Comparison of ENCODE assay signal across 12 cellular contexts in the genomic region with DNA sequence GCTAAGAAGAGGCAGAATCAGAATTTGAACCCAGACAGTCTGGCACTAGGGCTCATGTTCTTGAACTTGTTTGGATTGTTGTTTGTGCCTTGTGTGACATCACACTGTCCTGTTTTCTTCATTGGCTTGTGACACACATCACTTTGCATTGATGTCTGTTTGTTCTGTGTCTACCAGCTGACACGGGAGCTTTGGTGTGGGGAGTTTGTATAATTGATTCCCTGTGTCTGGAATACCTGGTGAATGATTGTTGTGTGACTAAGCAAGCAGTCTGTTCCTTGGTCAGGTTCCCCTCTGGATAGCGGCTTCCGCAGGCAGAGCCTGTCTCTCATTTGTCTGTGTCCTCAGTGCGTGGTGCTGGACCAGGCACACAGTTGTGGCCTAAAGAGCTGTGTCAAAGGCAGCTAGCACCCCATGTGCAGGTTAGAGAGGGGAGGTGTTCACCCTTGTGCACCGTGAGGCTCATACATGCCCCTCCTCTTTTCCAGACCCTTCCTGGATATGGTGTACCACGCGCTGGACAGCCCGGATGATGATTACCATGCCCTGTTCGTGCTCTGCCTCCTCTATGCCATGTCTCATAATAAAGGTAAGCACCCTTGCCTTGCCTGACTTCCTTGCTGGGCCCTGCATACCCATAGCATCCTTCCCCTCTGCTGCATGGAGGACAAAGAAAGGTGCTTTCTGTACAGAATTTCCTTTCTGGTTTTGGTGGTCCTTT.
A peak's percentile ranks its signal among the peaks of the same experiment; 100 is the strongest.
DNase-seq lines count a peak whose midpoint lies in the region; ATAC-seq, FAIRE-seq and TF ChIP-seq lines count a peak whose summit lies in the region.
"Had no signal": no experiment of that assay in that cellular context is flagged by ENCODE, and none has a peak within 500 bp of the region (broad histone marks: within the 10 kb centered on the region; RNA-seq: fewer than 3 reads in every experiment).

No MANE protein-coding gene starts in this region.

- BruUV-seq in GM12878 (replicated peaks; lab: Mats Ljungman, UMichigan), result no TSS peak

- H3K4me1 ChIP-seq in left ventricle myocardium inferior (peaks cover 22% of the 10 kb centered on the region), GM12878 (ENCODE audit: control insufficient read depth, insufficient read depth, low read length) (peaks cover 15% of the 10 kb centered on the region)
- H3K4me1 ChIP-seq: body of pancreas had no signal

- no peak for TF ChIP-seq POLR2A in GM12878 (IDR thresholded peaks at IDR 0.05; ENCODE audit: low read depth, low read length)

- POLR2A ChIA-PET in GM12878 (lab: Charles Lee), result interaction anchor here (0.7 to 1.0 kb wide), 2 partner anchors 31 to 41 kb away, joined by 3 read pairs; no protein-coding TSS in a partner anchor

- ATAC-seq in HG03354 (IDR thresholded peaks at IDR 0.05; ENCODE audit: poor library complexity, severe bottlenecking, unreplicated experiment), result peak; percentile 16
- peak; percentile 73 for ATAC-seq in GM12878
- ATAC-seq in stimulated activated naive CD8-positive, alpha-beta T cell treated with anti-CD3 and anti-CD28 coated beads, Interleukin-15, amount 100 ng/mL, for 72 hours, result peak; percentile 73
- no peak for ATAC-seq in HG02571 (IDR thresholded peaks at IDR 0.05; ENCODE audit: unreplicated experiment)
- no peak for ATAC-seq in GM19397 (IDR thresholded peaks at IDR 0.05; ENCODE audit: unreplicated experiment)
- ATAC-seq: body of pancreas, T-cell had no signal

- RAD21 ChIA-PET in GM12878 (lab: Charles Lee; ENCODE audit: unreplicated experiment), result interaction anchor here (1.3 kb wide), 1 partner anchor 41 kb away, joined by 4 read pairs; no protein-coding TSS in a partner anchor

- no peak overlapping the region for H3K4me3 Mint-ChIP-seq in stimulated activated naive CD8-positive, alpha-beta T cell treated with anti-CD3 and anti-CD28 coated beads, Interleukin-15, amount 100 ng/mL, for 72 hours
- H3K4me3 Mint-ChIP-seq: B cell, T-cell had no signal

- peaks cover 32% of the 10 kb centered on the region for H3K9me3 ChIP-seq in left ventricle myocardium inferior (replicated peaks)
- H3K9me3 ChIP-seq in GM12878 (replicated peaks; ENCODE audit: control insufficient read depth, insufficient read depth, low read length), result peaks cover 5% of the 10 kb centered on the region

- H3K36me3 ChIP-seq in left ventricle myocardium inferior, result peaks cover 64% of the 10 kb centered on the region
- H3K36me3 ChIP-seq in GM12878 (ENCODE audit: control insufficient read depth in 2 of 2, insufficient read depth in 2 of 2, low read length in 1 of 2), result peaks cover 1 to 5% of the 10 kb centered on the region in 2 experiments; a peak in 3 of 4 replicates

- in situ Hi-C loops in GM12878 (cut with MboI), result no loop called here

- no peak for TF ChIP-seq RAD21 in GM12878 (IDR thresholded peaks at IDR 0.05; ENCODE audit: insufficient read depth, low read depth, low read length)

- DNase-seq in left ventricle myocardium inferior, result no peak
- DNase-seq in cardiac septum (ENCODE audit: low spot score), result no peak
- no peak for DNase-seq in GM12878 (ENCODE audit: low read depth, low spot score)
- no peak for DNase-seq in stimulated activated naive CD8-positive, alpha-beta T cell treated with anti-CD3 and anti-CD28 coated beads, Interleukin-15, amount 100 ng/mL, for 72 hours
- DNase-seq in mucosa of gallbladder (ENCODE audit: low spot score), result no peak
- DNase-seq: body of pancreas, Kasumi-1, T-cell had no signal

- no peak for TF ChIP-seq CTCF in left ventricle myocardium inferior (IDR thresholded peaks at IDR 0.05; ENCODE audit: borderline replicate concordance)
- TF ChIP-seq CTCF in GM12878 (IDR thresholded peaks at IDR 0.05 in 2 of 3, conservative IDR thresholded peaks at IDR 0.05 in 1 of 3; ENCODE audit: control insufficient read depth in 2 of 3, extremely low read depth in 1 of 3, insufficient read depth in 1 of 3, low read depth in 3 of 3, low read length in 3 of 3), result no peak

- CTCF ChIA-PET in GM12878 (lab: Yijun Ruan, JAX), result interaction anchor here (0.6 to 1.5 kb wide), 4 partner anchors 28 to 60 kb away, joined by 3 to 5 read pairs (median 3); no protein-coding TSS in a partner anchor

- H3K27me3 Mint-ChIP-seq in stimulated activated naive CD8-positive, alpha-beta T cell treated with anti-CD3 and anti-CD28 coated beads, Interleukin-15, amount 100 ng/mL, for 72 hours, result no peaks in the 10 kb centered on the region
- H3K27me3 Mint-ChIP-seq: B cell, T-cell had no signal

- H3K9ac ChIP-seq in GM12878 (ENCODE audit: control insufficient read depth, insufficient read depth, low read length), result no peak overlapping the region

- intact Hi-C loops in left ventricle myocardium inferior (cut with micrococcal nuclease), result no loop called here
- intact Hi-C loops in cardiac septum (cut with DNase I), result no loop called here
- intact Hi-C loops in GM12878 (cut with micrococcal nuclease; ENCODE audit: unreplicated experiment), result loop anchor here (1.0 kb wide), 1 partner anchor 60 kb away; no protein-coding TSS in a partner anchor

- WGBS in GM12878 (ENCODE audit: insufficient coverage, insufficient replicate concordance, low lambda C conversion rate, missing lambda C conversion rate), result 75% methylated on average over 9 of the region's 9 CpGs

- H3K9me3 Mint-ChIP-seq in stimulated activated naive CD8-positive, alpha-beta T cell treated with anti-CD3 and anti-CD28 coated beads, Interleukin-15, amount 100 ng/mL, for 72 hours, result peaks cover 17 to 34% of the 10 kb centered on the region in 2 donors

- no peak overlapping the region for H3K27ac Mint-ChIP-seq in stimulated activated naive CD8-positive, alpha-beta T cell treated with anti-CD3 and anti-CD28 coated beads, Interleukin-15, amount 100 ng/mL, for 72 hours
- H3K27ac Mint-ChIP-seq: B cell, T-cell had no signal

- H3K79me2 ChIP-seq in GM12878 (ENCODE audit: control insufficient read depth, insufficient read depth, low read length), result no peaks in the 10 kb centered on the region

- no peak overlapping the region for H3K4me3 ChIP-seq in left ventricle myocardium inferior
- no peak overlapping the region for H3K4me3 ChIP-seq in GM12878
- H3K4me3 ChIP-seq: body of pancreas had no signal

- H3K27me3 ChIP-seq in left ventricle myocardium inferior (ENCODE audit: low read depth), result no peaks in the 10 kb centered on the region
- no peaks in the 10 kb centered on the region for H3K27me3 ChIP-seq in GM12878 (replicated peaks in 1 of 2; ENCODE audit: control insufficient read depth in 2 of 2, insufficient read depth in 2 of 2, low read length in 1 of 2)
- H3K27me3 ChIP-seq: body of pancreas had no signal

- no peak for TF ChIP-seq EP300 in GM12878 (IDR thresholded peaks at IDR 0.05; ENCODE audit: borderline replicate concordance in 1 of 2, control insufficient read depth in 1 of 2, low read depth in 2 of 2, low read length in 2 of 2)

- FAIRE-seq in GM12878 (lab: Jason Lieb, UNC), result no peak

- peaks cover 10% of the 10 kb centered on the region for H3K4me1 Mint-ChIP-seq in stimulated activated naive CD8-positive, alpha-beta T cell treated with anti-CD3 and anti-CD28 coated beads, Interleukin-15, amount 100 ng/mL, for 72 hours
- H3K4me1 Mint-ChIP-seq: B cell, T-cell had no signal

- H4K20me1 ChIP-seq in GM12878 (ENCODE audit: control insufficient read depth, insufficient read depth), result no peaks in the 10 kb centered on the region

- H2AFZ ChIP-seq in GM12878 (ENCODE audit: control insufficient read depth, low read depth, low read length), result no peak overlapping the region

- SMC1A ChIA-PET in GM12878 (lab: Charles Lee; ENCODE audit: uncharacterized antibody, unreplicated experiment), result interaction anchor here (1.2 to 1.8 kb wide), 3 partner anchors 10 to 29 kb away, joined by 3 to 6 read pairs (median 4); no protein-coding TSS in a partner anchor

- H3K4me2 ChIP-seq in GM12878 (ENCODE audit: control insufficient read depth, insufficient read depth), result peak overlapping the region; percentile 11; the same call in 1 of the 2 replicates

- peak overlapping the region; percentile 50 for H3K27ac ChIP-seq in left ventricle myocardium inferior (replicated peaks)
- peak overlapping the region; percentile 66 for H3K27ac ChIP-seq in GM12878 (ENCODE audit: control insufficient read depth, insufficient read depth)
- H3K27ac ChIP-seq: body of pancreas had no signal

TF ChIP-seq in GM12878, 131 proteins besides CTCF, POLR2A, EP300 and RAD21 (continues in another document):
- TF ChIP-seq ZNF274 (IDR thresholded peaks at IDR 0.05; ENCODE audit: insufficient read depth, insufficient read length), result no peak
- TF ChIP-seq FOS (IDR thresholded peaks at IDR 0.05; ENCODE audit: borderline replicate concordance, extremely low read depth, insufficient read length), result no peak
- TF ChIP-seq ETV6 (conservative IDR thresholded peaks at IDR 0.05 in 1 of 2, IDR thresholded peaks at IDR 0.05 in 1 of 2; ENCODE audit: borderline replicate concordance in 1 of 2, low read depth in 1 of 2), result no peak
- TF ChIP-seq, protein P1, sequence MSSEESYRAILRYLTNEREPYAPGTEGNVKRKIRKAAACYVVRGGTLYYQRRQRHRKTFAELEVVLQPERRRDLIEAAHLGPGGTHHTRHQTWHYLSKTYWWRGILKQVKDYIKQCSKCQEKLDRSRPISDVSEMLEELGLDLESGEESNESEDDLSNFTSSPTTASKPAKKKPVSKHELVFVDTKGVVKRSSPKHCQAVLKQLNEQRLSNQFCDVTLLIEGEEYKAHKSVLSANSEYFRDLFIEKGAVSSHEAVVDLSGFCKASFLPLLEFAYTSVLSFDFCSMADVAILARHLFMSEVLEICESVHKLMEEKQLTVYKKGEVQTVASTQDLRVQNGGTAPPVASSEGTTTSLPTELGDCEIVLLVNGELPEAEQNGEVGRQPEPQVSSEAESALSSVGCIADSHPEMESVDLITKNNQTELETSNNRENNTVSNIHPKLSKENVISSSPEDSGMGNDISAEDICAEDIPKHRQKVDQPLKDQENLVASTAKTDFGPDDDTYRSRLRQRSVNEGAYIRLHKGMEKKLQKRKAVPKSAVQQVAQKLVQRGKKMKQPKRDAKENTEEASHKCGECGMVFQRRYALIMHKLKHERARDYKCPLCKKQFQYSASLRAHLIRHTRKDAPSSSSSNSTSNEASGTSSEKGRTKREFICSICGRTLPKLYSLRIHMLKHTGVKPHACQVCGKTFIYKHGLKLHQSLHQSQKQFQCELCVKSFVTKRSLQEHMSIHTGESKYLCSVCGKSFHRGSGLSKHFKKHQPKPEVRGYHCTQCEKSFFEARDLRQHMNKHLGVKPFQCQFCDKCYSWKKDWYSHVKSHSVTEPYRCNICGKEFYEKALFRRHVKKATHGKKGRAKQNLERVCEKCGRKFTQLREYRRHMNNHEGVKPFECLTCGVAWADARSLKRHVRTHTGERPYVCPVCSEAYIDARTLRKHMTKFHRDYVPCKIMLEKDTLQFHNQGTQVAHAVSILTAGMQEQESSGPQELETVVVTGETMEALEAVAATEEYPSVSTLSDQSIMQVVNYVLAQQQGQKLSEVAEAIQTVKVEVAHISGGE (CRISPR knock-in tag; IDR thresholded peaks at IDR 0.05), result no peak

Comparison
In these comparisons a context has a peak if more than half of its experiments do, and no peak if none do; other contexts are left out.
1. ATAC-seq: peak in HG03354 (single experiment), GM12878 (single experiment) and stimulated activated naive CD8-positive, alpha-beta T cell treated with anti-CD3 and anti-CD28 coated beads, Interleukin-15, amount 100 ng/mL, for 72 hours (single experiment); none in HG02571 (single experiment) and GM19397 (single experiment).